Comparison of ENCODE assay signal across 7 cellular contexts in the genomic region with DNA sequence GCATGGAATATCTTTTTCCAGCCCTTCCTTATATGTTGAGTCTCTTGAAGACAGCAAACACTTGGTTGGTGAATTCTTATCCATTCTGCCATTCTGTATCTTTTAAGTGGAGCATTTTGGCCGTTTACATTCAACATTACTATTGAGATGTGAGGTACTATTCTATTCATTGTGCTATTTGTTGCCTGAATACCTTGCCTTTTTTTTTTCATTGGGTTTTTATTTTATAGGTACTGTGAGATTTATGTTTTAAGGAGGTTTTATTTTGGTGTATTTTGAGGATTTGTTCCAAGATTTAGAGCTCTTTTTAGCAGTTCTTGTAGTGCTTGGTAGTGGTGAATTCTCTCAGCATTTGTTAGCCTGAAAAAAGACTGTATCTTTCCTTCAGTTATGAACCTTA.
"Had no signal": no experiment of that assay in that cellular context is flagged by ENCODE, and none has a peak within 500 bp of the region (broad histone marks: within the 10 kb centered on the region; RNA-seq: fewer than 3 reads in every experiment).

No MANE protein-coding gene starts in this region.

- FAIRE-seq: G401.6, GM12891, GM12892, GM18507, GM19239 had no signal

- DNase-seq: GDM1, GF-D8 had no signal
